In the genomic region with DNA sequence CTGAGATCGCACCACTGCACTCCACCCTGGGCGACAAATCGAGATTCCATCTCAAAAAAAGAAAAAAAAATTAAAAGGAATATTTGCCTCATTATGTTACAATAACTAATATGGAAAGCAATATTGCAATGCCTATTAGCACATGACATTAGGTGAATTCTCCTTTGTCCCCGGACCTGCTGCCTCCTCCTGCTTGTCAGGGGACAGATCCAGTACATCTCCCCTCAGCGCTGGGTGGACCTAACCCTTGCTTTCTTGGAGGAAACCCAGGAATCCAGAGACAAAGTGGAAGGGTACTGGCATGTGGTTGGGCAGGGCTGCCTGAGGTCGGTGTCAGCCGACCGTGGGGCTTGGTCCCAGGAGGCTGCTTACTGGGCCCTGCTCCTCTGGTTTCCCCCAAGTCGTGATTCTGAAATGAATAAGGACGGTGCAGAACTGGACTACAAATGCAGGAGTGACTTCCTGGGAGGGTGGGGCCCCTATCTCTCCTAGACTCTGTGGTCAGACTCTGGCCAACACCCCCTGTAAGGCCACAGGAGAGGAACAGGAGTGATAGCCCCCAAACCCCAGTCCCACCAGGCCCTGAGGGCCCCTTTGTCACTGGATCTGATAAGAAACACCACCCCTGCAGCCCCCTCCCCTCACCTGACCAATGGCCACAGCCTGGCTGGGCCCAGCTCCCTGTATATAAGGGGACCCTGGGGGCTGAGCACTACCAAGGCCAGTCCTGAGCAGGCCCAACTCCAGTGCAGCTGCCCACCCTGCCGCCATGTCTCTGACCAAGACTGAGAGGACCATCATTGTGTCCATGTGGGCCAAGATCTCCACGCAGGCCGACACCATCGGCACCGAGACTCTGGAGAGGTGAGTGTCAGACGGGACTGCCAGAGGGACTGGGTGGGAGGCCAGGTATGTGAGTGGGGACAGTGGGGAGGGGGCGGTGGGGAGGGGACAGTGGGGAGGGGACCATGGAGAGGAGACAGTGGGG, we compare ENCODE assay signal across 22 cellular contexts. TPM values are rescaled to one million over a fixed set of nuclear protein-coding genes. Genes with fewer than 3 reads are reported as not detected.
DNase-seq lines count a peak whose midpoint lies in the region; ATAC-seq and TF ChIP-seq lines count a peak whose summit lies in the region.
"Had no signal": no experiment of that assay in that cellular context is flagged by ENCODE, and none has a peak within 500 bp of the region (broad histone marks: within the 10 kb centered on the region; RNA-seq: fewer than 3 reads in every experiment).

A gene (plus strand): TSS at position 504 of the 988 bp plus-strand sequence. CDS start 266 bp downstream, at position 770.

- peak within 1 kb of the TSS; percentile 53 for H3K4me3 Mint-ChIP-seq in WTC11
- peak within 1 kb of the TSS in 7 of 10 donors; percentile 15 to 60 (median 36) for H3K4me3 Mint-ChIP-seq in naive thymus-derived CD8-positive, alpha-beta T cell

- CTCF ChIA-PET in WTC11 (lab: Charles Lee) = interaction anchor here (0.8 kb wide), 1 partner anchor 45 kb away, joined by 3 read pairs; no protein-coding TSS in a partner anchor

- POLR2A ChIA-PET in WTC11 (lab: Charles Lee) = no interaction called here
- POLR2A ChIA-PET in naive thymus-derived CD8-positive, alpha-beta T cell (lab: Charles Lee) = no interaction called here

- no peak within 1 kb of the TSS for H3K4me3 ChIP-seq in SJCRH30
- H3K4me3 ChIP-seq: esophagus squamous epithelium, gastroesophageal sphincter, ovary had no signal

- no peaks in the 10 kb centered on the region for H3K9me3 ChIP-seq in SJCRH30 (replicated peaks)
- H3K9me3 ChIP-seq: esophagus squamous epithelium, gastroesophageal sphincter, ovary had no signal

- peaks cover 85% of the 10 kb centered on the region for H3K27me3 Mint-ChIP-seq in WTC11 (ENCODE audit: low read depth)
- H3K27me3 Mint-ChIP-seq in naive thymus-derived CD8-positive, alpha-beta T cell = peaks cover 5 to 35% (median 27%) of the 10 kb centered on the region in 5 donors

- 0 out of 2 replicates have a peak, but pooled peaks cover 3% of the 10 kb centered on the region for H3K9me3 Mint-ChIP-seq in WTC11
- no peaks in the 10 kb centered on the region for H3K9me3 Mint-ChIP-seq in naive thymus-derived CD8-positive, alpha-beta T cell

- TF ChIP-seq CTCF in WTC11 (IDR thresholded peaks at IDR 0.05) = no peak

- peaks cover 8% of the 10 kb centered on the region for H3K4me1 ChIP-seq in SJCRH30

- peak; percentile 25 for ATAC-seq in Right ventricle myocardium superior (ENCODE audit: poor library complexity)
- ATAC-seq in left ventricle myocardium superior = no peak
- ATAC-seq in WTC11 = no peak
- no peak for ATAC-seq in naive thymus-derived CD8-positive, alpha-beta T cell
- no peak for ATAC-seq in HG03025 (IDR thresholded peaks at IDR 0.05; ENCODE audit: low FRiP score, unreplicated experiment)
- ATAC-seq in HG03457 (IDR thresholded peaks at IDR 0.05; ENCODE audit: unreplicated experiment) = no peak
- ATAC-seq: activated CD4-positive, CD25-positive, alpha-beta regulatory T cell treated with anti-CD3 and anti-CD28 coated beads, Interleukin-2, amount 50 U/mL, for 24 hours; gastroesophageal sphincter had no signal

- H3K27ac ChIP-seq in SJCRH30 = no peak within 1 kb of the TSS
- H3K27ac ChIP-seq: C4-2B, esophagus squamous epithelium, gastroesophageal sphincter, ovary had no signal

- H3K36me3 Mint-ChIP-seq in WTC11 = no peaks in the 10 kb centered on the region
- H3K36me3 Mint-ChIP-seq in naive thymus-derived CD8-positive, alpha-beta T cell = no peaks in the 10 kb centered on the region

- no peaks in the 10 kb centered on the region for H3K27me3 ChIP-seq in SJCRH30
- H3K27me3 ChIP-seq: ovary had no signal

- intact Hi-C loops in Right ventricle myocardium superior (cut with DNase I) = no loop called here
- intact Hi-C loops in left ventricle myocardium superior (cut with micrococcal nuclease) = no loop called here

- no peaks in the 10 kb centered on the region for H3K36me3 ChIP-seq in SJCRH30
- H3K36me3 ChIP-seq: esophagus squamous epithelium, gastroesophageal sphincter, ovary had no signal

- peaks cover 4% of the 10 kb centered on the region; the same call in 1 of the 2 replicates for H3K4me1 Mint-ChIP-seq in WTC11
- H3K4me1 Mint-ChIP-seq in naive thymus-derived CD8-positive, alpha-beta T cell = peaks cover 6 to 10% (median 8%) of the 10 kb centered on the region in 4 donors

- H3K27ac Mint-ChIP-seq in WTC11 = no peak within 1 kb of the TSS
- peak within 1 kb of the TSS in 1 of 10 donors; percentile 41 for H3K27ac Mint-ChIP-seq in naive thymus-derived CD8-positive, alpha-beta T cell

- DNase-seq in Right ventricle myocardium superior (no peak), left ventricle myocardium superior (no peak), WTC11 (ENCODE audit: low spot score) (no peak), ureter (ENCODE audit: low spot score) (peak; percentile 43), SJCRH30 (no peak)
- no peak for DNase-seq in naive thymus-derived CD8-positive, alpha-beta T cell
- DNase-seq: activated naive CD4-positive, alpha-beta T cell treated with anti-CD3 and anti-CD28 coated beads, Interleukin-2, amount 50 U/mL, for 16 hours; activated T-cell treated with anti-CD3 and anti-CD28 coated beads, Interleukin-2, amount 50 U/mL, for 48 hours; DMS 273 treated with DMSO at 0.1 percent for 48 hours; effector CD8-positive, alpha-beta T cell; esophagus squamous epithelium; hypothalamus; NCI-H1436 treated with DMSO at 0.1 percent for 48 hours; NCI-H748 treated with DMSO at 0.1 percent for 48 hours; ovary had no signal

TF ChIP-seq in WTC11, 78 proteins besides CTCF, POLR2A, EP300 and RAD21 (continues in another document):
- no peak for TF ChIP-seq ZNF121 (CRISPR knock-in tag; IDR thresholded peaks at IDR 0.05)
- TF ChIP-seq PRRX2 (CRISPR knock-in tag; IDR thresholded peaks at IDR 0.05) = no peak
- no peak for TF ChIP-seq SMAD4 (CRISPR knock-in tag; IDR thresholded peaks at IDR 0.05)
- no peak for TF ChIP-seq SP1 (CRISPR knock-in tag; conservative IDR thresholded peaks at IDR 0.05)
- TF ChIP-seq, protein P1, sequence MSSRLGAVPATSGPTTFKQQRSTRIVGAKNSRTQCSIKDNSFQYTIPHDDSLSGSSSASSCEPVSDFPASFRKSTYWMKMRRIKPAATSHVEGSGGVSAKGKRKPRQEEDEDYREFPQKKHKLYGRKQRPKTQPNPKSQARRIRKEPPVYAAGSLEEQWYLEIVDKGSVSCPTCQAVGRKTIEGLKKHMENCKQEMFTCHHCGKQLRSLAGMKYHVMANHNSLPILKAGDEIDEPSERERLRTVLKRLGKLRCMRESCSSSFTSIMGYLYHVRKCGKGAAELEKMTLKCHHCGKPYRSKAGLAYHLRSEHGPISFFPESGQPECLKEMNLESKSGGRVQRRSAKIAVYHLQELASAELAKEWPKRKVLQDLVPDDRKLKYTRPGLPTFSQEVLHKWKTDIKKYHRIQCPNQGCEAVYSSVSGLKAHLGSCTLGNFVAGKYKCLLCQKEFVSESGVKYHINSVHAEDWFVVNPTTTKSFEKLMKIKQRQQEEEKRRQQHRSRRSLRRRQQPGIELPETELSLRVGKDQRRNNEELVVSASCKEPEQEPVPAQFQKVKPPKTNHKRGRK (CRISPR knock-in tag; IDR thresholded peaks at IDR 0.05; ENCODE audit: borderline replicate concordance) = no peak
- TF ChIP-seq, protein P2, sequence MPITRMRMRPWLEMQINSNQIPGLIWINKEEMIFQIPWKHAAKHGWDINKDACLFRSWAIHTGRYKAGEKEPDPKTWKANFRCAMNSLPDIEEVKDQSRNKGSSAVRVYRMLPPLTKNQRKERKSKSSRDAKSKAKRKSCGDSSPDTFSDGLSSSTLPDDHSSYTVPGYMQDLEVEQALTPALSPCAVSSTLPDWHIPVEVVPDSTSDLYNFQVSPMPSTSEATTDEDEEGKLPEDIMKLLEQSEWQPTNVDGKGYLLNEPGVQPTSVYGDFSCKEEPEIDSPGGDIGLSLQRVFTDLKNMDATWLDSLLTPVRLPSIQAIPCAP (CRISPR knock-in tag; IDR thresholded peaks at IDR 0.05) = no peak
- TF ChIP-seq ZNF317 (CRISPR knock-in tag; IDR thresholded peaks at IDR 0.05; ENCODE audit: borderline replicate concordance, low read depth) = no peak
- no peak for TF ChIP-seq ZNF263 (CRISPR knock-in tag; IDR thresholded peaks at IDR 0.05; ENCODE audit: low read depth)
- no peak for TF ChIP-seq ESRRA (CRISPR knock-in tag; IDR thresholded peaks at IDR 0.05; ENCODE audit: borderline replicate concordance)
- TF ChIP-seq, protein P3, sequence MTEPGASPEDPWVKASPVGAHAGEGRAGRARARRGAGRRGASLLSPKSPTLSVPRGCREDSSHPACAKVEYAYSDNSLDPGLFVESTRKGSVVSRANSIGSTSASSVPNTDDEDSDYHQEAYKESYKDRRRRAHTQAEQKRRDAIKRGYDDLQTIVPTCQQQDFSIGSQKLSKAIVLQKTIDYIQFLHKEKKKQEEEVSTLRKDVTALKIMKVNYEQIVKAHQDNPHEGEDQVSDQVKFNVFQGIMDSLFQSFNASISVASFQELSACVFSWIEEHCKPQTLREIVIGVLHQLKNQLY (CRISPR knock-in tag; IDR thresholded peaks at IDR 0.05) = no peak
- TF ChIP-seq, protein P4, sequence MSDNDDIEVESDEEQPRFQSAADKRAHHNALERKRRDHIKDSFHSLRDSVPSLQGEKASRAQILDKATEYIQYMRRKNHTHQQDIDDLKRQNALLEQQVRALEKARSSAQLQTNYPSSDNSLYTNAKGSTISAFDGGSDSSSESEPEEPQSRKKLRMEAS (CRISPR knock-in tag; IDR thresholded peaks at IDR 0.05) = no peak
- TF ChIP-seq, protein P5, sequence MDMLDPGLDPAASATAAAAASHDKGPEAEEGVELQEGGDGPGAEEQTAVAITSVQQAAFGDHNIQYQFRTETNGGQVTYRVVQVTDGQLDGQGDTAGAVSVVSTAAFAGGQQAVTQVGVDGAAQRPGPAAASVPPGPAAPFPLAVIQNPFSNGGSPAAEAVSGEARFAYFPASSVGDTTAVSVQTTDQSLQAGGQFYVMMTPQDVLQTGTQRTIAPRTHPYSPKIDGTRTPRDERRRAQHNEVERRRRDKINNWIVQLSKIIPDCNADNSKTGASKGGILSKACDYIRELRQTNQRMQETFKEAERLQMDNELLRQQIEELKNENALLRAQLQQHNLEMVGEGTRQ (CRISPR knock-in tag; IDR thresholded peaks at IDR 0.05) = no peak
- no peak for TF ChIP-seq ATF1 (CRISPR knock-in tag; IDR thresholded peaks at IDR 0.05)

RNA-seq across cellular contexts. Expression of the gene that starts here (rescaled TPM):
- total RNA-seq in Right ventricle myocardium superior (not detected), left ventricle myocardium superior (not detected), WTC11 (2021) (0.41 to 0.53 TPM (median 0.52 TPM) in 3 replicates), ureter (not detected)
- not detected for total RNA-seq in naive thymus-derived CD8-positive, alpha-beta T cell
- polyA plus RNA-seq in naive thymus-derived CD8-positive, alpha-beta T cell = not detected
- not detected in 2 replicates for total RNA-seq in SJCRH30 (2014; rRNA removed; shearing (Covaris generic))
- total RNA-seq: activated CD8-positive, alpha-beta memory T cell treated with anti-CD3 and anti-CD28 coated beads for 36 hours; esophagus squamous epithelium; gastroesophageal sphincter; lung microvascular endothelial cell had no signal
- polyA plus RNA-seq: ovary had no signal

Comparison
In these comparisons a context has a peak if more than half of its experiments do, and no peak if none do; other contexts are left out.
1. Peak in ATAC-seq in Right ventricle myocardium superior; RNA of the gene not detected or under 1 TPM.
2. Peak in DNase-seq in ureter; RNA of the gene not detected or under 1 TPM.